In the genomic region with DNA sequence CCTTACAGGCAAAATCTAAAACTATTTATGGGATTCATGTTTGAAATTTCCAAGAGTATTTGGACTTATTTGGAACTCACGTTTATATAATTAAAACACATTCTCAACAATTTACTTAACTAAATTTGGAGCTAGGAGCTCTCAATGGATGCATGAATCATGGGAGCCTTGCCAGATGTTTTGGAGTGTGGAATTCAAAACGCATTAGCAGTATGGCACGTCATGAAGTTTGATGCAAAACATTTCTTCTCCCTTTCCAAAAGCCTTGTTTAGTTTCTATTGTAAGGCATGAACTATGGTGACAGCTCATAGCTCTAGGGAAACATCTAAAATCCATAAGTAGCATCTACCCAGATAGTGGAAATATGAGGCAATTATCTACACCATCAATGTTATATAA, we compare ENCODE assay signal across 32 cellular contexts.
DNase-seq lines count a peak whose midpoint lies in the region; ATAC-seq and TF ChIP-seq lines count a peak whose summit lies in the region.
"Had no signal": no experiment of that assay in that cellular context is flagged by ENCODE, and none has a peak within 500 bp of the region (broad histone marks: within the 10 kb centered on the region; RNA-seq: fewer than 3 reads in every experiment).

No MANE protein-coding gene starts in this region.

- intact Hi-C loops in Right ventricle myocardium inferior (cut with DNase I): no loop called here

- H3K4me3 ChIP-seq in astrocyte of the spinal cord (ENCODE audit: low read depth, low read length): no peak overlapping the region
- H3K4me3 ChIP-seq in foreskin fibroblast (ENCODE audit: low read depth in 1 of 2, low read length in 2 of 2): no peak overlapping the region
- H3K4me3 ChIP-seq: colonic mucosa, lower lobe of right lung, sigmoid colon had no signal

- ATAC-seq in Right ventricle myocardium inferior: no peak
- ATAC-seq: lower lobe of right lung; naive thymus-derived CD8-positive, alpha-beta T cell; T-cell; WTC11 had no signal

- DNase-seq in AG20443 (ENCODE audit: low spot score): peak; percentile 66
- DNase-seq in HCEC 1CT: peak; percentile 77
- peak; percentile 9 for DNase-seq in astrocyte of the spinal cord (ENCODE audit: low read depth, low spot score)
- peak; percentile 13 to 64 for DNase-seq in foreskin fibroblast
- DNase-seq in NCI-H1930 (lab: John Stamatoyannopoulos, UW): no peak
- no peak for DNase-seq in activated T-cell treated with anti-CD3 and anti-CD28 coated beads, Interleukin-2, amount 50 U/mL, for 1 hour
- no peak for DNase-seq in Right ventricle myocardium inferior (ENCODE audit: missing footprints)
- no peak for DNase-seq in stimulated activated CD4-positive, alpha-beta T cell treated with anti-CD3 and anti-CD28 coated beads, Interleukin-4, amount 100 ng/mL, for 1 hour
- DNase-seq: activated CD4-positive, alpha-beta T cell treated with anti-CD3 and anti-CD28 coated beads, Interleukin-2, amount 10 ng/mL, durations not matched to agents 7 days and 5 days; activated effector memory CD4-positive, alpha-beta T cell treated with anti-CD3 and anti-CD28 coated beads, Interleukin-2, amount 50 U/mL, for 16 hours; activated T-cell treated with anti-CD3 and anti-CD28 coated beads, Interleukin-2, amount 50 U/mL, for 24 hours; AML-193; anterior cingulate cortex; CD4-positive, alpha-beta T cell; colonic mucosa; H9; hypothalamus; Kasumi-1; lower lobe of right lung; MV-4-11; naive thymus-derived CD8-positive, alpha-beta T cell; NCI-H146; NCI-H2171; NCI-H510A; nucleus accumbens; RPMI8226; sigmoid colon; stimulated activated CD4-positive, alpha-beta T cell treated with anti-CD3 and anti-CD28 coated beads, Interleukin-4, amount 100 ng/mL, for 24 hours; substantia nigra; T-cell; trophoblast cell had no signal

- TF ChIP-seq CTCF in astrocyte of the spinal cord (IDR thresholded peaks at IDR 0.05; ENCODE audit: low read depth, low read length) (no peak), foreskin fibroblast (IDR thresholded peaks at IDR 0.05; ENCODE audit: low read depth, low read length) (no peak)

- in situ Hi-C loops in astrocyte of the spinal cord (cut with HindIII; ENCODE audit: low sequenced_read_pairs): no loop called here

Comparison
In these comparisons a context has a peak if more than half of its experiments do, and no peak if none do; other contexts are left out.
1. DNase-seq: peak in AG20443 (single experiment), HCEC 1CT (single experiment), astrocyte of the spinal cord (single experiment) and foreskin fibroblast (2 of 2); none in NCI-H1930 (0 of 2), activated T-cell treated with anti-CD3 and anti-CD28 coated beads, Interleukin-2, amount 50 U/mL, for 1 hour (single experiment), Right ventricle myocardium inferior (single experiment) and stimulated activated CD4-positive, alpha-beta T cell treated with anti-CD3 and anti-CD28 coated beads, Interleukin-4, amount 100 ng/mL, for 1 hour (single experiment).